In genomic region chrX:57647020-57647419, GRCh38 we compare ENCODE assay signal across 31 cellular contexts. TPM values are rescaled to one million over a fixed set of nuclear protein-coding genes. Genes with fewer than 3 reads are reported as not detected.
"Had no signal": no experiment of that assay in that cellular context is flagged by ENCODE, and none has a peak within 500 bp of the region (broad histone marks: within the 10 kb centered on the region; RNA-seq: fewer than 3 reads in every experiment).

No MANE protein-coding gene starts in this region.

- H3K27me3 Mint-ChIP-seq: activated naive CD8-positive, alpha-beta T cell; activated T-helper 17 cell treated with anti-CD3 and anti-CD28 coated beads, Interleukin-2, amount 50 U/mL, for 72 hours; brain; central memory CD8-positive, alpha-beta T cell had no signal

- H3K27ac Mint-ChIP-seq: activated CD8-positive, alpha-beta T cell treated with anti-CD3 and anti-CD28 coated beads, Interleukin-2, amount 10 ng/mL, durations not matched to agents 7 days and 5 days; activated naive CD4-positive, alpha-beta T cell treated with anti-CD3 and anti-CD28 coated beads for 36 hours; activated naive CD8-positive, alpha-beta T cell; activated T-helper 17 cell treated with anti-CD3 and anti-CD28 coated beads, Interleukin-2, amount 50 U/mL, for 72 hours; brain had no signal

- H3K27me3 ChIP-seq: SJCRH30 had no signal

- H3K9me3 Mint-ChIP-seq: activated naive CD4-positive, alpha-beta T cell treated with anti-CD3 and anti-CD28 coated beads for 36 hours; activated T-helper 17 cell treated with anti-CD3 and anti-CD28 coated beads, Interleukin-2, amount 50 U/mL, for 72 hours; central memory CD8-positive, alpha-beta T cell had no signal

- H3K4me3 Mint-ChIP-seq: activated CD8-positive, alpha-beta T cell treated with anti-CD3 and anti-CD28 coated beads, Interleukin-2, amount 10 ng/mL, durations not matched to agents 7 days and 5 days; activated naive CD4-positive, alpha-beta T cell treated with anti-CD3 and anti-CD28 coated beads for 36 hours; activated naive CD8-positive, alpha-beta T cell; activated T-helper 17 cell treated with anti-CD3 and anti-CD28 coated beads, Interleukin-2, amount 50 U/mL, for 72 hours; brain; central memory CD8-positive, alpha-beta T cell had no signal

- H3K9me3 ChIP-seq: SJCRH30, SK-N-SH had no signal

- H3K27ac ChIP-seq: SJCRH30, WERI-Rb-1 had no signal

- H3K36me3 Mint-ChIP-seq: activated naive CD8-positive, alpha-beta T cell; brain had no signal

- H3K9me2 ChIP-seq: SK-N-SH had no signal

- DNase-seq: activated CD4-positive, alpha-beta T cell treated with anti-CD3 and anti-CD28 coated beads for 48 hours; activated CD4-positive, alpha-beta T cell treated with anti-CD3 and anti-CD28 coated beads, Interleukin-2, amount 50 U/mL, for 4 hours; activated CD8-positive, alpha-beta T cell treated with anti-CD3 and anti-CD28 coated beads, Interleukin-2, amount 10 ng/mL, durations not matched to agents 7 days and 5 days; activated gamma-delta T cell; activated naive CD4-positive, alpha-beta T cell treated with anti-CD3 and anti-CD28 coated beads for 36 hours; activated T-cell treated with anti-CD3 and anti-CD28 coated beads, Interleukin-2, amount 50 U/mL, for 48 hours; amygdala; MM.1S; NCI-H1105; NCI-H1436; NCI-H1694 treated with DMSO at 0.1 percent for 48 hours; NCI-H2029 treated with DMSO at 0.1 percent for 48 hours; NCI-H345; NCI-H510A; NCI-H526 treated with DMSO at 0.1 percent for 48 hours; NCI-H82; OCI-M1; RPMI8226; SJCRH30; SK-N-SH; T-helper 1 cell; WERI-Rb-1 had no signal

- H3K4me1 Mint-ChIP-seq: activated T-helper 17 cell treated with anti-CD3 and anti-CD28 coated beads, Interleukin-2, amount 50 U/mL, for 72 hours; central memory CD8-positive, alpha-beta T cell had no signal

- ATAC-seq: activated CD4-positive, CD25-positive, alpha-beta regulatory T cell treated with anti-CD3 and anti-CD28 coated beads, Interleukin-2, amount 50 U/mL, for 24 hours; activated CD8-positive, alpha-beta T cell treated with anti-CD3 and anti-CD28 coated beads, Interleukin-2, amount 10 ng/mL, durations not matched to agents 7 days and 5 days; activated T-helper 17 cell treated with anti-CD3 and anti-CD28 coated beads, Interleukin-2, amount 50 U/mL, for 72 hours; Panc1; Right ventricle myocardium inferior had no signal

- H3K4me3 ChIP-seq: SJCRH30 had no signal

- H3K36me3 ChIP-seq: SJCRH30, WERI-Rb-1 had no signal

- H3K4me1 ChIP-seq: SJCRH30 had no signal

- H3K4me2 ChIP-seq: SK-N-SH had no signal

RNA-seq across cellular contexts. Expression of gene NLRP2B, which starts 33.0 kb away (rescaled TPM):
- total RNA-seq: activated CD8-positive, alpha-beta T cell treated with anti-CD3 and anti-CD28 coated beads, Interleukin-2, amount 10 ng/mL, durations not matched to agents 7 days and 5 days; activated naive CD4-positive, alpha-beta T cell treated with anti-CD3 and anti-CD28 coated beads for 36 hours; activated T-helper 17 cell treated with anti-CD3 and anti-CD28 coated beads, Interleukin-2, amount 50 U/mL, for 72 hours; astrocyte; Right ventricle myocardium inferior; SJCRH30; T-helper 2 cell treated with Interferon-gamma antibody and Interleukin-4, amounts not matched to agents 100 ng/mL and 5 ng/mL, for 36 hours had no signal
- polyA plus RNA-seq: SK-N-SH had no signal
